ENCODE assay signal across 1 cellular context in genomic region chr7:44131173-44132009, GRCh38.
TF ChIP-seq lines count a peak whose summit lies in the region.

No MANE protein-coding gene starts in this region.

TF ChIP-seq in HepG2, 621 proteins besides CTCF, POLR2A, EP300 and RAD21 (continued from another document and continues in another):
- TF ChIP-seq, protein P1, sequence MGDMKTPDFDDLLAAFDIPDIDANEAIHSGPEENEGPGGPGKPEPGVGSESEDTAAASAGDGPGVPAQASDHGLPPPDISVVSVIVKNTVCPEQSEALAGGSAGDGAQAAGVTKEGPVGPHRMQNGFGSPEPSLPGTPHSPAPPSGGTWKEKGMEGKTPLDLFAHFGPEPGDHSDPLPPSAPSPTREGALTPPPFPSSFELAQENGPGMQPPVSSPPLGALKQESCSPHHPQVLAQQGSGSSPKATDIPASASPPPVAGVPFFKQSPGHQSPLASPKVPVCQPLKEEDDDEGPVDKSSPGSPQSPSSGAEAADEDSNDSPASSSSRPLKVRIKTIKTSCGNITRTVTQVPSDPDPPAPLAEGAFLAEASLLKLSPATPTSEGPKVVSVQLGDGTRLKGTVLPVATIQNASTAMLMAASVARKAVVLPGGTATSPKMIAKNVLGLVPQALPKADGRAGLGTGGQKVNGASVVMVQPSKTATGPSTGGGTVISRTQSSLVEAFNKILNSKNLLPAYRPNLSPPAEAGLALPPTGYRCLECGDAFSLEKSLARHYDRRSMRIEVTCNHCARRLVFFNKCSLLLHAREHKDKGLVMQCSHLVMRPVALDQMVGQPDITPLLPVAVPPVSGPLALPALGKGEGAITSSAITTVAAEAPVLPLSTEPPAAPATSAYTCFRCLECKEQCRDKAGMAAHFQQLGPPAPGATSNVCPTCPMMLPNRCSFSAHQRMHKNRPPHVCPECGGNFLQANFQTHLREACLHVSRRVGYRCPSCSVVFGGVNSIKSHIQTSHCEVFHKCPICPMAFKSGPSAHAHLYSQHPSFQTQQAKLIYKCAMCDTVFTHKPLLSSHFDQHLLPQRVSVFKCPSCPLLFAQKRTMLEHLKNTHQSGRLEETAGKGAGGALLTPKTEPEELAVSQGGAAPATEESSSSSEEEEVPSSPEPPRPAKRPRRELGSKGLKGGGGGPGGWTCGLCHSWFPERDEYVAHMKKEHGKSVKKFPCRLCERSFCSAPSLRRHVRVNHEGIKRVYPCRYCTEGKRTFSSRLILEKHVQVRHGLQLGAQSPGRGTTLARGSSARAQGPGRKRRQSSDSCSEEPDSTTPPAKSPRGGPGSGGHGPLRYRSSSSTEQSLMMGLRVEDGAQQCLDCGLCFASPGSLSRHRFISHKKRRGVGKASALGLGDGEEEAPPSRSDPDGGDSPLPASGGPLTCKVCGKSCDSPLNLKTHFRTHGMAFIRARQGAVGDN (CRISPR knock-in tag; IDR thresholded peaks at IDR 0.05) = peak; percentile 83
- TF ChIP-seq ZNF780A (CRISPR knock-in tag; IDR thresholded peaks at IDR 0.05) = no peak
- TF ChIP-seq KDM3A (CRISPR knock-in tag; IDR thresholded peaks at IDR 0.05; ENCODE audit: low read depth) = peak; percentile 64; the same call in 1 of the 2 replicates
- peak; percentile 34 for TF ChIP-seq SKI (IDR thresholded peaks at IDR 0.05; ENCODE audit: partially characterized antibody)
- TF ChIP-seq, protein P2, sequence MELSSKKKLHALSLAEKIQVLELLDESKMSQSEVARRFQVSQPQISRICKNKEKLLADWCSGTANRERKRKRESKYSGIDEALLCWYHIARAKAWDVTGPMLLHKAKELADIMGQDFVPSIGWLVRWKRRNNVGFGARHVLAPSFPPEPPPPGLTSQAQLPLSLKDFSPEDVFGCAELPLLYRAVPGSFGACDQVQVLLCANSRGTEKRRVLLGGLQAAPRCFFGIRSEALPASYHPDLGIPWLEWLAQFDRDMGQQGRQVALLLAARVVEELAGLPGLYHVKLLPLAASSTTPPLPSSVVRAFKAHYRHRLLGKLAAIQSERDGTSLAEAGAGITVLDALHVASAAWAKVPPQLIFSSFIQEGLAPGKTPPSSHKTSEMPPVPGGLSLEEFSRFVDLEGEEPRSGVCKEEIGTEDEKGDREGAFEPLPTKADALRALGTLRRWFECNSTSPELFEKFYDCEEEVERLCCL (CRISPR knock-in tag; IDR thresholded peaks at IDR 0.05; ENCODE audit: borderline replicate concordance) = no peak
- no peak for TF ChIP-seq TEAD2 (CRISPR knock-in tag; IDR thresholded peaks at IDR 0.05)
- TF ChIP-seq ZNF878 (CRISPR knock-in tag; IDR thresholded peaks at IDR 0.05) = no peak
- 0 out of 2 replicates have a peak, but pooled peaks have one; percentile 38 for TF ChIP-seq ZNF333 (CRISPR knock-in tag; IDR thresholded peaks at IDR 0.05; ENCODE audit: borderline replicate concordance)
- no peak; the same call in 1 of the 2 replicates for TF ChIP-seq MEF2D (CRISPR knock-in tag; IDR thresholded peaks at IDR 0.05)
- TF ChIP-seq ZNF644 (CRISPR knock-in tag; IDR thresholded peaks at IDR 0.05; ENCODE audit: low read depth) = peak; percentile 65
- TF ChIP-seq HMG20B (CRISPR knock-in tag; conservative IDR thresholded peaks at IDR 0.05) = no peak
- no peak for TF ChIP-seq UBTF (CRISPR knock-in tag; IDR thresholded peaks at IDR 0.05)
- TF ChIP-seq, protein P3, sequence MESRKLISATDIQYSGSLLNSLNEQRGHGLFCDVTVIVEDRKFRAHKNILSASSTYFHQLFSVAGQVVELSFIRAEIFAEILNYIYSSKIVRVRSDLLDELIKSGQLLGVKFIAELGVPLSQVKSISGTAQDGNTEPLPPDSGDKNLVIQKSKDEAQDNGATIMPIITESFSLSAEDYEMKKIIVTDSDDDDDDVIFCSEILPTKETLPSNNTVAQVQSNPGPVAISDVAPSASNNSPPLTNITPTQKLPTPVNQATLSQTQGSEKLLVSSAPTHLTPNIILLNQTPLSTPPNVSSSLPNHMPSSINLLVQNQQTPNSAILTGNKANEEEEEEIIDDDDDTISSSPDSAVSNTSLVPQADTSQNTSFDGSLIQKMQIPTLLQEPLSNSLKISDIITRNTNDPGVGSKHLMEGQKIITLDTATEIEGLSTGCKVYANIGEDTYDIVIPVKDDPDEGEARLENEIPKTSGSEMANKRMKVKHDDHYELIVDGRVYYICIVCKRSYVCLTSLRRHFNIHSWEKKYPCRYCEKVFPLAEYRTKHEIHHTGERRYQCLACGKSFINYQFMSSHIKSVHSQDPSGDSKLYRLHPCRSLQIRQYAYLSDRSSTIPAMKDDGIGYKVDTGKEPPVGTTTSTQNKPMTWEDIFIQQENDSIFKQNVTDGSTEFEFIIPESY (CRISPR knock-in tag; IDR thresholded peaks at IDR 0.05) = no peak
- TF ChIP-seq ZBTB7A (CRISPR knock-in tag; IDR thresholded peaks at IDR 0.05) = 0 out of 2 replicates have a peak, but pooled peaks have one; percentile 47
- peak; percentile 92 for TF ChIP-seq FOXK1 (CRISPR knock-in tag; IDR thresholded peaks at IDR 0.05; ENCODE audit: borderline replicate concordance, low read depth)
- TF ChIP-seq SCMH1 (CRISPR knock-in tag; IDR thresholded peaks at IDR 0.05; ENCODE audit: borderline replicate concordance) = no peak
- TF ChIP-seq BCL3 (CRISPR knock-in tag; IDR thresholded peaks at IDR 0.05) = peak; percentile 32; the same call in 1 of the 2 replicates
- 0 out of 2 replicates have a peak, but pooled peaks have one; percentile 26 for TF ChIP-seq KMT2B (CRISPR knock-in tag; IDR thresholded peaks at IDR 0.05)
- no peak for TF ChIP-seq ZNF572 (CRISPR knock-in tag; IDR thresholded peaks at IDR 0.05)
- no peak for TF ChIP-seq NONO (IDR thresholded peaks at IDR 0.05)
- peak; percentile 55 for TF ChIP-seq NONO (CRISPR knock-in tag; conservative IDR thresholded peaks at IDR 0.05)
- peak; percentile 60 for TF ChIP-seq GATAD2A (CRISPR knock-in tag; IDR thresholded peaks at IDR 0.05)
- TF ChIP-seq ZMYM3 (CRISPR knock-in tag; IDR thresholded peaks at IDR 0.05) = no peak
- TF ChIP-seq TP53 (CRISPR knock-in tag; conservative IDR thresholded peaks at IDR 0.05) = no peak
- 0 out of 2 replicates have a peak, but pooled peaks have one; percentile 42 for TF ChIP-seq ZNF891 (CRISPR knock-in tag; IDR thresholded peaks at IDR 0.05)
- peak; percentile 24; the same call in 1 of the 2 replicates for TF ChIP-seq MEIS2 (CRISPR knock-in tag; IDR thresholded peaks at IDR 0.05)
- peak; percentile 84; the same call in 1 of the 2 replicates for TF ChIP-seq ZNF788 (CRISPR knock-in tag; IDR thresholded peaks at IDR 0.05; ENCODE audit: borderline replicate concordance)
- no peak for TF ChIP-seq MLXIP (CRISPR knock-in tag; IDR thresholded peaks at IDR 0.05; ENCODE audit: borderline replicate concordance)
- TF ChIP-seq SP5 (CRISPR knock-in tag; IDR thresholded peaks at IDR 0.05; ENCODE audit: borderline replicate concordance, low read depth) = no peak
- peak; percentile 68 for TF ChIP-seq MYC (CRISPR knock-in tag; IDR thresholded peaks at IDR 0.05; ENCODE audit: borderline replicate concordance)
- peak; percentile 79 for TF ChIP-seq SALL1 (CRISPR knock-in tag; IDR thresholded peaks at IDR 0.05)
- no peak for TF ChIP-seq NFIC (IDR thresholded peaks at IDR 0.05; ENCODE audit: low read length)
- no peak for TF ChIP-seq ZNF513 (CRISPR knock-in tag; conservative IDR thresholded peaks at IDR 0.05)
- no peak for TF ChIP-seq ZNF24 (IDR thresholded peaks at IDR 0.05)
- TF ChIP-seq PHB2 (IDR thresholded peaks at IDR 0.05; ENCODE audit: partially characterized antibody) = no peak
- TF ChIP-seq NR1H2 (CRISPR knock-in tag; IDR thresholded peaks at IDR 0.05; ENCODE audit: borderline replicate concordance, low read depth) = no peak; the same call in 1 of the 2 replicates
- TF ChIP-seq, protein P4, sequence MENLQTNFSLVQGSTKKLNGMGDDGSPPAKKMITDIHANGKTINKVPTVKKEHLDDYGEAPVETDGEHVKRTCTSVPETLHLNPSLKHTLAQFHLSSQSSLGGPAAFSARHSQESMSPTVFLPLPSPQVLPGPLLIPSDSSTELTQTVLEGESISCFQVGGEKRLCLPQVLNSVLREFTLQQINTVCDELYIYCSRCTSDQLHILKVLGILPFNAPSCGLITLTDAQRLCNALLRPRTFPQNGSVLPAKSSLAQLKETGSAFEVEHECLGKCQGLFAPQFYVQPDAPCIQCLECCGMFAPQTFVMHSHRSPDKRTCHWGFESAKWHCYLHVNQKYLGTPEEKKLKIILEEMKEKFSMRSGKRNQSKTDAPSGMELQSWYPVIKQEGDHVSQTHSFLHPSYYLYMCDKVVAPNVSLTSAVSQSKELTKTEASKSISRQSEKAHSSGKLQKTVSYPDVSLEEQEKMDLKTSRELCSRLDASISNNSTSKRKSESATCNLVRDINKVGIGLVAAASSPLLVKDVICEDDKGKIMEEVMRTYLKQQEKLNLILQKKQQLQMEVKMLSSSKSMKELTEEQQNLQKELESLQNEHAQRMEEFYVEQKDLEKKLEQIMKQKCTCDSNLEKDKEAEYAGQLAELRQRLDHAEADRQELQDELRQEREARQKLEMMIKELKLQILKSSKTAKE (CRISPR knock-in tag; IDR thresholded peaks at IDR 0.05; ENCODE audit: borderline replicate concordance) = no peak
- no peak for TF ChIP-seq ZSCAN20 (CRISPR knock-in tag; IDR thresholded peaks at IDR 0.05; ENCODE audit: borderline replicate concordance)
- TF ChIP-seq, protein P5, sequence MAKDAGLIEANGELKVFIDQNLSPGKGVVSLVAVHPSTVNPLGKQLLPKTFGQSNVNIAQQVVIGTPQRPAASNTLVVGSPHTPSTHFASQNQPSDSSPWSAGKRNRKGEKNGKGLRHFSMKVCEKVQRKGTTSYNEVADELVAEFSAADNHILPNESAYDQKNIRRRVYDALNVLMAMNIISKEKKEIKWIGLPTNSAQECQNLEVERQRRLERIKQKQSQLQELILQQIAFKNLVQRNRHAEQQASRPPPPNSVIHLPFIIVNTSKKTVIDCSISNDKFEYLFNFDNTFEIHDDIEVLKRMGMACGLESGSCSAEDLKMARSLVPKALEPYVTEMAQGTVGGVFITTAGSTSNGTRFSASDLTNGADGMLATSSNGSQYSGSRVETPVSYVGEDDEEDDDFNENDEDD (CRISPR knock-in tag; IDR thresholded peaks at IDR 0.05; ENCODE audit: borderline replicate concordance) = no peak
- no peak for TF ChIP-seq SAFB2 (CRISPR knock-in tag; IDR thresholded peaks at IDR 0.05; ENCODE audit: borderline replicate concordance, low read depth)
- TF ChIP-seq RBM39 (IDR thresholded peaks at IDR 0.05; ENCODE audit: low read depth, low read length, poor library complexity, severe bottlenecking) = no peak
- TF ChIP-seq MEIS1 (CRISPR knock-in tag; IDR thresholded peaks at IDR 0.05; ENCODE audit: borderline replicate concordance) = 0 out of 2 replicates have a peak, but pooled peaks have one; percentile 41
- no peak for TF ChIP-seq FOXP1 (IDR thresholded peaks at IDR 0.05)
- TF ChIP-seq FOXP1 (CRISPR knock-in tag; IDR thresholded peaks at IDR 0.05) = no peak
- no peak for TF ChIP-seq ZNF777 (CRISPR knock-in tag; IDR thresholded peaks at IDR 0.05)
- TF ChIP-seq THAP11 (CRISPR knock-in tag; IDR thresholded peaks at IDR 0.05) = peak; percentile 38; the same call in 1 of the 2 replicates
- TF ChIP-seq ISL2 (CRISPR knock-in tag; IDR thresholded peaks at IDR 0.05) = 0 out of 2 replicates have a peak, but pooled peaks have one; percentile 25
- 0 out of 2 replicates have a peak, but pooled peaks have one; percentile 39 for TF ChIP-seq GABPB1 (CRISPR knock-in tag; IDR thresholded peaks at IDR 0.05)
